In the genomic region with DNA sequence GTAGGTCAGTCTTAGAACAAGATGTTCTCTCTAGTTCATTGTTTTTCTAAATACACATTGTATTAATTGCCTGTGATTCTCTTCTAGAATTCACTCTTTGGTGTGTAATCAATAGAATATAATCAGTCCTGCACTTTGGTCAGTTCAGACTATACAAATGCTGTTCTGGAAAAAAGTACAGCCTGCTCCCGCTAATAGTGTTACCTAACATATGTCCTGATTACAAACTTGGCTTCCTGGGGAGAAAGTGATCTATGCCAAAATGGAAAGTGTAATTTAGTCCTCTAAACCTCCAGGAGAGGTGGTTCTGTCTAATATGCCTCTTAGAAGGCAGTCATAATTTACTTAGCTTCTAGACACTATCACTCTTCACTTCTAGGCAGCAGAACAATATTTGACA, we compare ENCODE assay signal across 13 cellular contexts.
"Had no signal": no experiment of that assay in that cellular context is flagged by ENCODE, and none has a peak within 500 bp of the region (broad histone marks: within the 10 kb centered on the region; RNA-seq: fewer than 3 reads in every experiment).

No MANE protein-coding gene starts in this region.

- ATAC-seq: activated CD4-positive, CD25-positive, alpha-beta regulatory T cell treated with anti-CD3 and anti-CD28 coated beads, Interleukin-2, amount 50 U/mL, for 24 hours had no signal

- H3K36me3 ChIP-seq: breast epithelium, esophagus squamous epithelium, tibial artery, uterus had no signal

- H3K4me1 ChIP-seq: breast epithelium, esophagus squamous epithelium, parathyroid adenoma, tibial artery, uterus had no signal

- H2AFZ ChIP-seq: parathyroid adenoma had no signal

- H3K9ac ChIP-seq: parathyroid adenoma had no signal

- H3K27me3 ChIP-seq: breast epithelium, esophagus squamous epithelium, tibial artery, uterus had no signal

- H3K79me2 ChIP-seq: parathyroid adenoma had no signal

- DNase-seq: activated gamma-delta T cell; activated naive CD8-positive, alpha-beta T cell treated with anti-CD3 and anti-CD28 coated beads for 36 hours; activated T-cell treated with anti-CD3 and anti-CD28 coated beads, Interleukin-2, amount 50 U/mL, for 48 hours; anterior cingulate cortex; esophagus squamous epithelium; islet precursor cell; retina; tibial artery; uterus had no signal

- H3K9me3 ChIP-seq: breast epithelium, esophagus squamous epithelium, tibial artery, uterus had no signal

- H3K27ac ChIP-seq: breast epithelium, esophagus squamous epithelium, parathyroid adenoma, tibial artery, uterus had no signal

- H3K4me2 ChIP-seq: smooth muscle cell had no signal

- H3K4me3 ChIP-seq: breast epithelium, esophagus squamous epithelium, smooth muscle cell, tibial artery, uterus had no signal
